In genomic region chr10:15209827-15210509, GRCh38 we compare ENCODE assay signal across 8 cellular contexts. TPM values are rescaled to one million over a fixed set of nuclear protein-coding genes. Genes with fewer than 3 reads are reported as not detected.
DNase-seq lines count a peak whose midpoint lies in the region; ATAC-seq, FAIRE-seq and TF ChIP-seq lines count a peak whose summit lies in the region.

No MANE protein-coding gene starts in this region.

- H3K27me3 ChIP-seq in HCT116 (ENCODE audit: insufficient read depth, low read length) (no peaks in the 10 kb centered on the region), mammary epithelial cell (ENCODE audit: insufficient read depth, low read length) (no peaks in the 10 kb centered on the region)

- peak; percentile 81 for ATAC-seq in HCT116
- ATAC-seq in GM19397 (IDR thresholded peaks at IDR 0.05; ENCODE audit: unreplicated experiment): no peak

- H3K4me1 ChIP-seq in HCT116 (ENCODE audit: control insufficient read depth in 1 of 2, insufficient read depth in 2 of 2, low read length in 2 of 2) (peaks cover 24 to 51% of the 10 kb centered on the region in 2 experiments), mammary epithelial cell (ENCODE audit: insufficient read depth, low read length) (peaks cover 4% of the 10 kb centered on the region)

- peak; percentile 80 for DNase-seq in GM03348 (ENCODE audit: low spot score)
- DNase-seq in HCT116 (ENCODE audit: low read depth, low spot score): peak; percentile 64
- DNase-seq in NCI-H146 (lab: John Stamatoyannopoulos, UW): peak; percentile 90
- peak; percentile 34 for DNase-seq in mammary epithelial cell
- peak; percentile 65 to 78 for DNase-seq in stimulated activated CD4-positive, alpha-beta T cell treated with anti-CD3 and anti-CD28 coated beads, Interleukin-1b, Interleukin-23, amount 100 ng/mL, for 4 hours (ENCODE audit: low read depth in 2 of 2)

- RAD21 ChIA-PET in HCT116 (lab: Charles Lee; ENCODE audit: low non-redundant PET in 1 of 2, low total read pairs in 2 of 2, uncharacterized antibody in 2 of 2, unreplicated experiment in 2 of 2): no interaction called here

- POLR2A ChIA-PET in HCT116 (lab: Charles Lee): no interaction called here

- in situ Hi-C loops in mammary epithelial cell (cut with MboI; ENCODE audit: low sequenced_read_pairs in 2 of 2): loop anchor here in 1 of 2 donors (25.0 kb wide), 1 partner anchor 152 kb away; the partner anchor contains the start of gene FAM171A1

- H4K20me1 ChIP-seq in HCT116 (ENCODE audit: insufficient read depth) (no peaks in the 10 kb centered on the region), mammary epithelial cell (ENCODE audit: insufficient read depth, low read length) (no peaks in the 10 kb centered on the region)

- H3K4me2 ChIP-seq in HCT116 (ENCODE audit: low read length) (peak overlapping the region; percentile 60), mammary epithelial cell (ENCODE audit: insufficient read depth, low read depth, low read length) (no peak overlapping the region)

- no peaks in the 10 kb centered on the region for H3K79me2 ChIP-seq in HCT116 (ENCODE audit: insufficient read depth, low read length)
- no peaks in the 10 kb centered on the region for H3K79me2 ChIP-seq in mammary epithelial cell (ENCODE audit: insufficient read depth, low read length)

- CTCF ChIA-PET in HCT116 (lab: Charles Lee): no interaction called here
- CTCF ChIA-PET in mammary epithelial cell (lab: Charles Lee; ENCODE audit: low non-redundant PET): no interaction called here

- H3K4me3 ChIP-seq in HCT116 (replicated peaks in 1 of 2; ENCODE audit: low read depth in 1 of 2, low read length in 2 of 2) (no peak overlapping the region), WI38 (ENCODE audit: low read depth, low read length) (no peak overlapping the region), mammary epithelial cell (replicated peaks in 1 of 3; ENCODE audit: insufficient read depth in 1 of 3, low read depth in 2 of 3, low read length in 3 of 3) (no peak overlapping the region)

- peak; percentile 24 for FAIRE-seq in islet of Langerhans (lab: Jason Lieb, UNC)

- H3K9me3 ChIP-seq in HCT116 (ENCODE audit: control insufficient read depth in 1 of 2, insufficient read depth in 1 of 2, low read depth in 1 of 2, low read length in 2 of 2) (no peaks in the 10 kb centered on the region), mammary epithelial cell (replicated peaks; ENCODE audit: insufficient read depth, low read length) (no peaks in the 10 kb centered on the region)

- TF ChIP-seq CTCF in HCT116 (IDR thresholded peaks at IDR 0.05 in 2 of 3, conservative IDR thresholded peaks at IDR 0.05 in 1 of 3; ENCODE audit: borderline replicate concordance in 1 of 3, insufficient read depth in 1 of 3, low read depth in 2 of 3, low read length in 2 of 3) (peak; percentile 71 to 97 (median 93)), WI38 (IDR thresholded peaks at IDR 0.05; ENCODE audit: low read depth, low read length) (peak; percentile 87), mammary epithelial cell (conservative IDR thresholded peaks at IDR 0.05 in 1 of 2, IDR thresholded peaks at IDR 0.05 in 1 of 2; ENCODE audit: extremely low read depth in 1 of 2, insufficient read depth in 1 of 2, low read depth in 1 of 2, low read length in 2 of 2) (peak; percentile 82 to 88)

- WGBS in mammary epithelial cell (ENCODE audit: low coverage, missing lambda C conversion rate): 28% methylated on average over 14 of the region's 14 CpGs

- no peak for TF ChIP-seq POLR2A in HCT116 (IDR thresholded peaks at IDR 0.05; ENCODE audit: borderline replicate concordance, extremely low read depth, insufficient read depth, insufficient read length)

- peak overlapping the region; percentile 17; the same call in 1 of the 2 replicates for H3K9ac ChIP-seq in HCT116 (ENCODE audit: low read length)
- H3K9ac ChIP-seq in mammary epithelial cell (ENCODE audit: insufficient read depth, low read length): no peak overlapping the region

- intact Hi-C loops in HCT116 (cut with micrococcal nuclease): loop anchor here (2.0 kb wide), 1 partner anchor 161 kb away; the partner anchor contains the start of gene FAM171A1
- intact Hi-C loops in mammary epithelial cell (cut with micrococcal nuclease): loop anchor here (2.0 kb wide), 2 partner anchors 43 to 161 kb away; partner anchors contain the start of gene FAM171A1

- H3K36me3 ChIP-seq in HCT116 (ENCODE audit: control insufficient read depth in 1 of 2, insufficient read depth in 2 of 2, low read length in 2 of 2) (0 out of 4 replicates have a peak, but pooled peaks cover 0 to 2% of the 10 kb centered on the region in 2 experiments), mammary epithelial cell (ENCODE audit: insufficient read depth, low read length) (no peaks in the 10 kb centered on the region)

- no peak overlapping the region for H2AFZ ChIP-seq in HCT116 (ENCODE audit: low read depth, low read length, poor library complexity, severe bottlenecking)
- H2AFZ ChIP-seq in mammary epithelial cell (ENCODE audit: low read depth, low read length): peak overlapping the region; percentile 29

- BruUV-seq in HCT116 (replicated peaks; lab: Mats Ljungman, UMichigan) (no TSS peak), mammary epithelial cell (replicated peaks; lab: Mats Ljungman, UMichigan) (no TSS peak)

- peak; percentile 73 for TF ChIP-seq RAD21 in HCT116 (IDR thresholded peaks at IDR 0.05; ENCODE audit: low read depth)

- dilution Hi-C loops in mammary epithelial cell (cut with HindIII; ENCODE audit: low sequenced_read_pairs): no loop called here

- H3K27ac ChIP-seq in HCT116 (ENCODE audit: low read depth, low read length) (no peak overlapping the region; the same call in 1 of the 2 replicates), mammary epithelial cell (ENCODE audit: insufficient read depth, low read depth, low read length) (no peak overlapping the region)

- H3K9me2 ChIP-seq in HCT116 (ENCODE audit: insufficient read depth): no peaks in the 10 kb centered on the region

TF ChIP-seq in HCT116, 20 proteins besides CTCF, POLR2A, EP300 and RAD21:
- TF ChIP-seq JUND (IDR thresholded peaks at IDR 0.05): no peak
- TF ChIP-seq CBX3 (IDR thresholded peaks at IDR 0.05; ENCODE audit: low read depth): peak; percentile 24; the same call in 1 of the 2 replicates
- TF ChIP-seq TCF7L2 (IDR thresholded peaks at IDR 0.05; ENCODE audit: borderline replicate concordance, extremely low read depth, insufficient read depth, insufficient read length): peak; percentile 73
- TF ChIP-seq YY1 (IDR thresholded peaks at IDR 0.05; ENCODE audit: extremely low read depth, insufficient replicate concordance, low read depth, low read length): peak; percentile 35

RNA-seq across cellular contexts. Expression of gene NMT2, which starts 41.5 kb away (rescaled TPM):
- total RNA-seq in HCT116 (2021; ENCODE audit: unreplicated experiment): 26.1 TPM
- 12.1 and 13.1 TPM in 2 replicates for polyA plus RNA-seq in HCT116 (2012)
- total RNA-seq in mammary epithelial cell: 10 to 100 TPM; 12.5 to 15.3 TPM
- 8.0 TPM for polyA plus RNA-seq in mammary epithelial cell
- 11.3 TPM for polyA minus RNA-seq in mammary epithelial cell

Comparison
In these comparisons a context has a peak if more than half of its experiments do, and no peak if none do; other contexts are left out.
1. DNase-seq: peak in every context shown above with its lines; median percentile 90 in NCI-H146; 80 in GM03348; 72 in stimulated activated CD4-positive, alpha-beta T cell treated with anti-CD3 and anti-CD28 coated beads, Interleukin-1b, Interleukin-23, amount 100 ng/mL, for 4 hours; 64 in HCT116; 34 in mammary epithelial cell.